18 cellular contexts compared by ENCODE assay signal in genomic region chr11:134997652-134998320, GRCh38.
DNase-seq lines count a peak whose midpoint lies in the region; ATAC-seq and TF ChIP-seq lines count a peak whose summit lies in the region.
"Had no signal": no experiment of that assay in that cellular context is flagged by ENCODE, and none has a peak within 500 bp of the region (broad histone marks: within the 10 kb centered on the region; RNA-seq: fewer than 3 reads in every experiment).

No MANE protein-coding gene starts in this region.

- no peaks in the 10 kb centered on the region for H3F3A ChIP-seq in GM23338 (replicated peaks; ENCODE audit: low read depth)
- peaks cover 37% of the 10 kb centered on the region for H3F3A ChIP-seq in neural progenitor cell (ENCODE audit: low read depth)

- H3K36me3 ChIP-seq in left ventricle myocardium inferior, result no peaks in the 10 kb centered on the region
- no peaks in the 10 kb centered on the region for H3K36me3 ChIP-seq in GM23338 (ENCODE audit: insufficient read depth)
- H3K36me3 ChIP-seq in esophagus muscularis mucosa, result no peaks in the 10 kb centered on the region
- no peaks in the 10 kb centered on the region for H3K36me3 ChIP-seq in neural progenitor cell
- H3K36me3 ChIP-seq: HAP-1 had no signal

- H3K4me1 Mint-ChIP-seq in GM23338, result peaks cover 56% of the 10 kb centered on the region
- peaks cover 66% of the 10 kb centered on the region for H3K4me1 Mint-ChIP-seq in neural progenitor cell
- no peaks in the 10 kb centered on the region for H3K4me1 Mint-ChIP-seq in activated CD4-positive, alpha-beta T cell treated with anti-CD3 and anti-CD28 coated beads, Interleukin-2, amount 10 ng/mL, durations not matched to agents 24 days and 14 days

- H2AFZ ChIP-seq in GM23338 (no peak overlapping the region), neural progenitor cell (replicated peaks) (no peak overlapping the region)

- TF ChIP-seq CTCF in left ventricle myocardium inferior (IDR thresholded peaks at IDR 0.05; ENCODE audit: borderline replicate concordance) (no peak), GM23338 (conservative IDR thresholded peaks at IDR 0.05; ENCODE audit: low read depth in 2 of 2) (no peak), esophagus muscularis mucosa (IDR thresholded peaks at IDR 0.05) (no peak), neural progenitor cell (IDR thresholded peaks at IDR 0.05) (no peak)

- H3K9me3 Mint-ChIP-seq in GM23338 (no peaks in the 10 kb centered on the region), neural progenitor cell (no peaks in the 10 kb centered on the region)
- no peaks in the 10 kb centered on the region for H3K9me3 Mint-ChIP-seq in activated CD4-positive, alpha-beta T cell treated with anti-CD3 and anti-CD28 coated beads, Interleukin-2, amount 10 ng/mL, durations not matched to agents 24 days and 14 days
- H3K9me3 Mint-ChIP-seq: CD4-positive, alpha-beta T cell had no signal

- no peak overlapping the region for H3K9ac ChIP-seq in neural progenitor cell

- H3K4me3 ChIP-seq in left ventricle myocardium inferior, result no peak overlapping the region
- H3K4me3 ChIP-seq in GM23338, result no peak overlapping the region
- H3K4me3 ChIP-seq in esophagus muscularis mucosa, result no peak overlapping the region
- H3K4me3 ChIP-seq in neural progenitor cell, result no peak overlapping the region
- H3K4me3 ChIP-seq: A549, HAP-1 had no signal

- no peak for TF ChIP-seq POLR2A in esophagus muscularis mucosa (IDR thresholded peaks at IDR 0.05; ENCODE audit: low read depth)

- H3K36me3 Mint-ChIP-seq in GM23338 (ENCODE audit: low read depth), result no peaks in the 10 kb centered on the region; the same call in 2 of the 3 replicates
- H3K36me3 Mint-ChIP-seq in neural progenitor cell, result no peaks in the 10 kb centered on the region
- H3K36me3 Mint-ChIP-seq in activated CD4-positive, alpha-beta T cell treated with anti-CD3 and anti-CD28 coated beads, Interleukin-2, amount 10 ng/mL, durations not matched to agents 24 days and 14 days (ENCODE audit: low read depth), result no peaks in the 10 kb centered on the region

- H3K79me2 ChIP-seq in GM23338 (replicated peaks; ENCODE audit: insufficient read depth), result no peaks in the 10 kb centered on the region
- H3K79me2 ChIP-seq in neural progenitor cell (ENCODE audit: low read depth), result no peaks in the 10 kb centered on the region

- no peak overlapping the region for H3K4me3 Mint-ChIP-seq in GM23338
- H3K4me3 Mint-ChIP-seq in neural progenitor cell, result no peak overlapping the region
- no peak overlapping the region for H3K4me3 Mint-ChIP-seq in activated CD4-positive, alpha-beta T cell treated with anti-CD3 and anti-CD28 coated beads, Interleukin-2, amount 10 ng/mL, durations not matched to agents 24 days and 14 days
- H3K4me3 Mint-ChIP-seq: CD4-positive, alpha-beta T cell had no signal

- no peak for TF ChIP-seq EP300 in esophagus muscularis mucosa (IDR thresholded peaks at IDR 0.05)

- no peaks in the 10 kb centered on the region for H3K9me3 ChIP-seq in left ventricle myocardium inferior (replicated peaks)
- no peaks in the 10 kb centered on the region for H3K9me3 ChIP-seq in esophagus muscularis mucosa
- H3K9me3 ChIP-seq in neural progenitor cell (ENCODE audit: low read depth), result no peaks in the 10 kb centered on the region
- H3K9me3 ChIP-seq: A549, HAP-1 had no signal

- H3K27ac Mint-ChIP-seq in GM23338 (0 out of 2 replicates have a peak overlapping the region, but pooled peaks have one; percentile 7), neural progenitor cell (peak overlapping the region; percentile 46)
- no peak overlapping the region for H3K27ac Mint-ChIP-seq in activated CD4-positive, alpha-beta T cell treated with anti-CD3 and anti-CD28 coated beads, Interleukin-2, amount 10 ng/mL, durations not matched to agents 24 days and 14 days
- H3K27ac Mint-ChIP-seq: CD4-positive, alpha-beta T cell had no signal

- peaks cover 3% of the 10 kb centered on the region; the same call in 1 of the 2 replicates for H3K9me2 ChIP-seq in GM23338 (ENCODE audit: insufficient read depth)

- peak; percentile 57 for ATAC-seq in Right ventricle myocardium superior (ENCODE audit: poor library complexity)
- ATAC-seq in GM23338, result no peak
- ATAC-seq in HG02588 (IDR thresholded peaks at IDR 0.05; ENCODE audit: unreplicated experiment), result no peak
- ATAC-seq: A549 had no signal

- no peak for DNase-seq in Right ventricle myocardium superior
- no peak for DNase-seq in left ventricle myocardium inferior
- DNase-seq in GM23338 (ENCODE audit: low spot score), result no peak
- DNase-seq in esophagus muscularis mucosa (ENCODE audit: extremely low spot score), result peak; percentile 89
- no peak for DNase-seq in neural progenitor cell (ENCODE audit: low spot score)
- DNase-seq in cerebellar nuclear complex (lab: John Stamatoyannopoulos, UW), result no peak
- DNase-seq in activated CD4-positive, alpha-beta T cell treated with anti-CD3 and anti-CD28 coated beads, Interleukin-2, amount 10 ng/mL, durations not matched to agents 24 days and 14 days, result no peak
- DNase-seq: AML-193; CD4-positive, alpha-beta T cell; DMS153; DMS79; GDM1 had no signal

- intact Hi-C loops in Right ventricle myocardium superior (cut with DNase I), result no loop called here
- intact Hi-C loops in left ventricle myocardium inferior (cut with micrococcal nuclease), result no loop called here
- intact Hi-C loops in esophagus muscularis mucosa (cut with DNase I), result no loop called here
- intact Hi-C loops in activated CD4-positive, alpha-beta T cell treated with anti-CD3 and anti-CD28 coated beads, Interleukin-2, amount 10 ng/mL, durations not matched to agents 24 days and 14 days (cut with micrococcal nuclease), result no loop called here

- WGBS in esophagus muscularis mucosa, result 82% methylated on average over 11 of the region's 11 CpGs

- H3K27ac ChIP-seq in left ventricle myocardium inferior (replicated peaks) (no peak overlapping the region), GM23338 (ENCODE audit: low read depth) (no peak overlapping the region), esophagus muscularis mucosa (replicated peaks in 1 of 4) (no peak overlapping the region), neural progenitor cell (no peak overlapping the region)
- H3K27ac ChIP-seq: 22Rv1, A549, C4-2B, HL-60 had no signal

- H3K4me1 ChIP-seq in left ventricle myocardium inferior, result peaks cover 5% of the 10 kb centered on the region
- peaks cover 30% of the 10 kb centered on the region for H3K4me1 ChIP-seq in GM23338 (ENCODE audit: insufficient read depth)
- peaks cover 0 to 7% (median 2%) of the 10 kb centered on the region in 4 donors for H3K4me1 ChIP-seq in esophagus muscularis mucosa
- H3K4me1 ChIP-seq in neural progenitor cell, result peaks cover 54% of the 10 kb centered on the region
- H3K4me1 ChIP-seq: A549 had no signal

- H3K27me3 ChIP-seq in left ventricle myocardium inferior (ENCODE audit: low read depth) (peaks cover 32% of the 10 kb centered on the region), GM23338 (ENCODE audit: insufficient read depth) (no peaks in the 10 kb centered on the region), esophagus muscularis mucosa (peaks cover 0 to 42% (median 3%) of the 10 kb centered on the region in 4 donors), neural progenitor cell (no peaks in the 10 kb centered on the region)

- H3K4me2 ChIP-seq in GM23338 (no peak overlapping the region), neural progenitor cell (no peak overlapping the region)
- H3K4me2 ChIP-seq: A549 had no signal

- H4K20me1 ChIP-seq in GM23338 (replicated peaks; ENCODE audit: insufficient read depth) (no peaks in the 10 kb centered on the region), neural progenitor cell (ENCODE audit: low read depth) (no peaks in the 10 kb centered on the region)

- H3K27me3 Mint-ChIP-seq in GM23338 (ENCODE audit: insufficient read depth, low read depth, poor library complexity) (peaks cover 8% of the 10 kb centered on the region), neural progenitor cell (ENCODE audit: insufficient read depth, low read depth) (peaks cover 11% of the 10 kb centered on the region)
- H3K27me3 Mint-ChIP-seq in activated CD4-positive, alpha-beta T cell treated with anti-CD3 and anti-CD28 coated beads, Interleukin-2, amount 10 ng/mL, durations not matched to agents 24 days and 14 days, result peaks cover 6% of the 10 kb centered on the region

TF ChIP-seq in GM23338, 12 proteins besides CTCF, POLR2A, EP300 and RAD21 (continues in another document):
- TF ChIP-seq EZH2phosphoT487 (IDR thresholded peaks at IDR 0.05; ENCODE audit: unreplicated experiment), result no peak
- no peak for TF ChIP-seq EZH2 (IDR thresholded peaks at IDR 0.05; ENCODE audit: low read depth, unreplicated experiment)
- TF ChIP-seq, protein P1, sequence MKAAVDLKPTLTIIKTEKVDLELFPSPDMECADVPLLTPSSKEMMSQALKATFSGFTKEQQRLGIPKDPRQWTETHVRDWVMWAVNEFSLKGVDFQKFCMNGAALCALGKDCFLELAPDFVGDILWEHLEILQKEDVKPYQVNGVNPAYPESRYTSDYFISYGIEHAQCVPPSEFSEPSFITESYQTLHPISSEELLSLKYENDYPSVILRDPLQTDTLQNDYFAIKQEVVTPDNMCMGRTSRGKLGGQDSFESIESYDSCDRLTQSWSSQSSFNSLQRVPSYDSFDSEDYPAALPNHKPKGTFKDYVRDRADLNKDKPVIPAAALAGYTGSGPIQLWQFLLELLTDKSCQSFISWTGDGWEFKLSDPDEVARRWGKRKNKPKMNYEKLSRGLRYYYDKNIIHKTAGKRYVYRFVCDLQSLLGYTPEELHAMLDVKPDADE (IDR thresholded peaks at IDR 0.05), result no peak
- no peak for TF ChIP-seq ZNF331 (CRISPR knock-in tag; IDR thresholded peaks at IDR 0.05; ENCODE audit: low read depth)
- no peak for TF ChIP-seq POLR2AphosphoS5 (IDR thresholded peaks at IDR 0.05; ENCODE audit: low read depth)
- TF ChIP-seq ZNF114 (CRISPR knock-in tag; IDR thresholded peaks at IDR 0.05), result no peak
